Comparison of ENCODE assay signal across 1 cellular context in the genomic region with DNA sequence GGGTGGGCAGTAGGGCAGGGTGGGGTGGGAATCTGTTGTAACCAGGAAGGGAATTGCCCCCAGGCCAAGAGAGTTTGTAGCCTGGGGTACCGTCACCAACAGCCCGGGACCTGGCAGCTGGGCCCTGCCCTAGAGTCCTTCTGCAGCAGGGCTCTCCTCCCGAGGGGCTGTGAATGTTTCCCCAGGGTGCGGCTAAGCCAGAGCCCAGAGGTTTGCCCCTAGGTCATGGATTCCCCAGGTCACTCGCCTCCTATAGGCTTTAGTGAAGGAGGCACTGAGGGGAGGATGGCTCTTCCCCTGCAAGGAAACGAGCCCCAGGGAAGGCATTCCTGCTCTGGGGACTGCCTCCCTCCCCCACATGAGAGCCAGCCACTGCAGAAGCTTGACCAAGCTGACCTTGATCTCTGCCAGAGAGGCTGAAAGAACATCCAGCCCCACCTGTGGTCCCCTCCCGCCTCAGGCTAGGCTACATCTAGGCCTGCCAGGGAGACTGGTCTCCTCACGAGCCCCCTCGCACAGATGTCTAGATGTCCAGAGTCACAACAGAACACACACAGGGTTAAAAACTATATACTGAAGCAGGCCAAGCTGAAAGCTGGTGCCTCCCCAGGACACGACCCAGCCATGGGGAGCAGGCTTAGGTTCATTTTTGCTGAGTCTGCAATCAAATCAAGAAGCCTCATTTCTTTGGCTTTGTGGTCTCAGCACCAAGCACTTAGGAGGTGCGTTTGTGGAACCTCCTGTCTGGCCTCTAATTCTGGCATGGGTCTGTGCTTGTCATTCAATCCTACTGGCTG.
TF ChIP-seq lines count a peak whose summit lies in the region.

No MANE protein-coding gene starts in this region.

TF ChIP-seq in IMR-90, 13 proteins besides CTCF, POLR2A, EP300 and RAD21 (continued from another document):
- TF ChIP-seq, protein P1, sequence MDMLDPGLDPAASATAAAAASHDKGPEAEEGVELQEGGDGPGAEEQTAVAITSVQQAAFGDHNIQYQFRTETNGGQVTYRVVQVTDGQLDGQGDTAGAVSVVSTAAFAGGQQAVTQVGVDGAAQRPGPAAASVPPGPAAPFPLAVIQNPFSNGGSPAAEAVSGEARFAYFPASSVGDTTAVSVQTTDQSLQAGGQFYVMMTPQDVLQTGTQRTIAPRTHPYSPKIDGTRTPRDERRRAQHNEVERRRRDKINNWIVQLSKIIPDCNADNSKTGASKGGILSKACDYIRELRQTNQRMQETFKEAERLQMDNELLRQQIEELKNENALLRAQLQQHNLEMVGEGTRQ (IDR thresholded peaks at IDR 0.05; ENCODE audit: low read depth, low read length) = no peak
- no peak for TF ChIP-seq RCOR1 (IDR thresholded peaks at IDR 0.05; ENCODE audit: insufficient replicate concordance, low read length)
